14 cellular contexts compared by ENCODE assay signal in the genomic region with DNA sequence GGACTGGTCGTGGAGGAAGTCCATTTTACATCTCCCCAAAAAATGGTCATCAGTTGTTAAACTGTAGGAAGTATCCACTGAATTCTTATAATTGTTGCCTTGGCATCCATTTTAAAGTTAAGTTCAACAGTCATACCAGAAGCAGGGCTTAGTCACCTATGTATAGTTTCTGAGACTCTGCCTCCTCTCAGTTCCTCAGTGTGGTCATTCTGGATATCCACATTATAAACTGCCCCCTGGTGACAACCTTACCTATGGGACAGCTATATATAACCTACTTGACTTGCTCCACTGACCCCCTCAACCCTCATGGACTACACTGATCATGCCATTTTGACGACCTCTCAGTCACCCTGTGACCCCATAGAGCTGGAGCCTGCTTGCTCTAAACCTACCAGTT.
DNase-seq lines count a peak whose midpoint lies in the region; ATAC-seq and TF ChIP-seq lines count a peak whose summit lies in the region.
"Had no signal": no experiment of that assay in that cellular context is flagged by ENCODE, and none has a peak within 500 bp of the region (broad histone marks: within the 10 kb centered on the region; RNA-seq: fewer than 3 reads in every experiment).

No MANE protein-coding gene starts in this region.

- no peaks in the 10 kb centered on the region for H3K9me2 ChIP-seq in OCI-LY7 (ENCODE audit: insufficient read depth, low read length)

- H3K4me2 ChIP-seq in OCI-LY7 (ENCODE audit: low read length) = no peak overlapping the region

- no peak overlapping the region for H3K4me3 ChIP-seq in OCI-LY7 (ENCODE audit: low read depth, low read length, poor library complexity, severe bottlenecking)
- H3K4me3 ChIP-seq: ascending aorta, heart left ventricle, lung had no signal

- intact Hi-C loops in OCI-LY7 (cut with micrococcal nuclease; ENCODE audit: unreplicated experiment) = no loop called here

- DNase-seq in OCI-M1 (lab: John Stamatoyannopoulos, UW) (peak; percentile 5), OCI-LY7 (ENCODE audit: low spot score) (no peak), NCI-H510A (lab: John Stamatoyannopoulos, UW) (no peak)
- DNase-seq in stimulated activated CD4-positive, alpha-beta T cell treated with anti-CD3 and anti-CD28 coated beads, Interleukin-4, amount 100 ng/mL, for 4 hours = no peak
- DNase-seq in activated CD4-positive, alpha-beta T cell treated with anti-CD3 and anti-CD28 coated beads, Interleukin-2, amount 50 U/mL, for 48 hours = no peak
- DNase-seq: CD8-positive, alpha-beta T cell; effector CD8-positive, alpha-beta T cell; heart left ventricle; stimulated activated CD4-positive, alpha-beta T cell treated with anti-CD3 and anti-CD28 coated beads, Interleukin-4, amount 100 ng/mL, for 1 hour had no signal

- H3K4me1 ChIP-seq in OCI-LY7 (ENCODE audit: insufficient read depth, low read length, poor library complexity, severe bottlenecking) = no peaks in the 10 kb centered on the region
- H3K4me1 ChIP-seq: ascending aorta, heart left ventricle had no signal

- CTCF ChIA-PET in OCI-LY7 (lab: Charles Lee; ENCODE audit: unreplicated experiment) = no interaction called here

- no peaks in the 10 kb centered on the region for H3K79me2 ChIP-seq in OCI-LY7 (ENCODE audit: insufficient read depth, low read depth, low read length)

- BruUV-seq in OCI-LY7 (replicated peaks; lab: Mats Ljungman, UMichigan) = no TSS peak

- H4K20me1 ChIP-seq in OCI-LY7 (ENCODE audit: insufficient read depth, low read length) = no peaks in the 10 kb centered on the region

- H3K27ac ChIP-seq in OCI-LY7 (ENCODE audit: low read depth, low read length, poor library complexity, severe bottlenecking) = no peak overlapping the region
- H3K27ac ChIP-seq: ascending aorta, heart left ventricle had no signal

- peak; percentile 100 for ATAC-seq in GM18861 (IDR thresholded peaks at IDR 0.05; ENCODE audit: unreplicated experiment)
- ATAC-seq in GM21515 (IDR thresholded peaks at IDR 0.05; ENCODE audit: unreplicated experiment) = peak; percentile 99
- peak; percentile 100 for ATAC-seq in HG03045 (IDR thresholded peaks at IDR 0.05; ENCODE audit: unreplicated experiment)
- ATAC-seq: CD8-positive, alpha-beta T cell; heart left ventricle had no signal

- no peaks in the 10 kb centered on the region for H3K36me3 ChIP-seq in OCI-LY7 (ENCODE audit: insufficient read depth, low read length)
- H3K36me3 ChIP-seq: ascending aorta, heart left ventricle had no signal

- POLR2A ChIA-PET in OCI-LY7 (lab: Charles Lee) = no interaction called here

- TF ChIP-seq CTCF in OCI-LY7 (conservative IDR thresholded peaks at IDR 0.05; ENCODE audit: low read length) = no peak

- no peaks in the 10 kb centered on the region for H3K9me3 ChIP-seq in OCI-LY7 (ENCODE audit: low read length)
- H3K9me3 ChIP-seq: ascending aorta, heart left ventricle had no signal

- H2AFZ ChIP-seq in OCI-LY7 (ENCODE audit: low read length) = no peak overlapping the region
